15 cellular contexts compared by ENCODE assay signal in genomic region chr16:53480394-53480793, GRCh38. TPM values are rescaled to one million over a fixed set of nuclear protein-coding genes. Genes with fewer than 3 reads are reported as not detected.
DNase-seq lines count a peak whose midpoint lies in the region; ATAC-seq lines count a peak whose summit lies in the region.
"Had no signal": no experiment of that assay in that cellular context is flagged by ENCODE, and none has a peak within 500 bp of the region (broad histone marks: within the 10 kb centered on the region; RNA-seq: fewer than 3 reads in every experiment).

No MANE protein-coding gene starts in this region.

- H3K4me3 ChIP-seq in CD8-positive, alpha-beta memory T cell (ENCODE audit: low read length), result no peak overlapping the region
- H3K4me3 ChIP-seq: PC-9, SJCRH30 had no signal

- CTCF ChIA-PET in activated naive CD4-positive, alpha-beta T cell treated with anti-CD3 and anti-CD28 coated beads, Interleukin-2, amount 10 ng/mL, durations not matched to agents 7 days and 5 days (lab: Charles Lee), result no interaction called here
- CTCF ChIA-PET in CD8-positive, alpha-beta memory T cell (lab: Charles Lee), result interaction anchor here (1.7 kb wide), 2 partner anchors 10 to 45 kb away, joined by 3 to 5 read pairs; partner anchors contain the start of gene RBL2

- no peak for ATAC-seq in central memory CD8-positive, alpha-beta T cell (replicated peaks; ENCODE audit: extremely low read depth, poor library complexity, severe bottlenecking)
- no peak for ATAC-seq in stimulated activated naive B cell treated with anti-CD40 and anti-IgM and Interleukin-4, amounts not matched to agents 10 μg/mL and 1 μg/mL and 100 μg/mL, for 72 hours (replicated peaks)

- H3K9me3 ChIP-seq in CD8-positive, alpha-beta memory T cell (ENCODE audit: low read length), result no peaks in the 10 kb centered on the region
- H3K9me3 ChIP-seq: SJCRH30 had no signal

- POLR2A ChIA-PET in CD8-positive, alpha-beta memory T cell (lab: Charles Lee), result no interaction called here

- peaks cover 23% of the 10 kb centered on the region for H3K4me1 ChIP-seq in CD8-positive, alpha-beta memory T cell (ENCODE audit: insufficient read depth, low read length)
- H3K4me1 ChIP-seq: SJCRH30 had no signal

- peaks cover 13% of the 10 kb centered on the region for H3K9me3 Mint-ChIP-seq in activated naive CD4-positive, alpha-beta T cell treated with anti-CD3 and anti-CD28 coated beads, Interleukin-2, amount 10 ng/mL, durations not matched to agents 7 days and 5 days
- H3K9me3 Mint-ChIP-seq in CD8-positive, alpha-beta memory T cell, result peaks cover 10 to 16% (median 13%) of the 10 kb centered on the region in 5 donors
- H3K9me3 Mint-ChIP-seq in central memory CD8-positive, alpha-beta T cell, result peaks cover 12% of the 10 kb centered on the region
- peaks cover 0 to 4% of the 10 kb centered on the region in 2 donors for H3K9me3 Mint-ChIP-seq in stimulated activated naive B cell treated with anti-CD40 and anti-IgM and Interleukin-4, amounts not matched to agents 10 μg/mL and 1 μg/mL and 100 μg/mL, for 72 hours

- H3K27me3 Mint-ChIP-seq in activated naive CD4-positive, alpha-beta T cell treated with anti-CD3 and anti-CD28 coated beads, Interleukin-2, amount 10 ng/mL, durations not matched to agents 7 days and 5 days, result no peaks in the 10 kb centered on the region
- no peaks in the 10 kb centered on the region for H3K27me3 Mint-ChIP-seq in CD8-positive, alpha-beta memory T cell
- H3K27me3 Mint-ChIP-seq in central memory CD8-positive, alpha-beta T cell, result no peaks in the 10 kb centered on the region
- no peaks in the 10 kb centered on the region for H3K27me3 Mint-ChIP-seq in stimulated activated naive B cell treated with anti-CD40 and anti-IgM and Interleukin-4, amounts not matched to agents 10 μg/mL and 1 μg/mL and 100 μg/mL, for 72 hours

- H3K4me3 Mint-ChIP-seq in activated naive CD4-positive, alpha-beta T cell treated with anti-CD3 and anti-CD28 coated beads, Interleukin-2, amount 10 ng/mL, durations not matched to agents 7 days and 5 days, result no peak overlapping the region
- H3K4me3 Mint-ChIP-seq in CD8-positive, alpha-beta memory T cell, result no peak overlapping the region
- H3K4me3 Mint-ChIP-seq in central memory CD8-positive, alpha-beta T cell, result no peak overlapping the region
- no peak overlapping the region for H3K4me3 Mint-ChIP-seq in stimulated activated naive B cell treated with anti-CD40 and anti-IgM and Interleukin-4, amounts not matched to agents 10 μg/mL and 1 μg/mL and 100 μg/mL, for 72 hours

- no peak overlapping the region for H3K27ac ChIP-seq in CD8-positive, alpha-beta memory T cell (ENCODE audit: low read depth, low read length)
- H3K27ac ChIP-seq: C4-2B, PC-9, SJCRH30 had no signal

- peaks cover 93% of the 10 kb centered on the region for H3K36me3 Mint-ChIP-seq in activated naive CD4-positive, alpha-beta T cell treated with anti-CD3 and anti-CD28 coated beads, Interleukin-2, amount 10 ng/mL, durations not matched to agents 7 days and 5 days
- peaks cover 46 to 96% (median 65%) of the 10 kb centered on the region in 3 donors for H3K36me3 Mint-ChIP-seq in CD8-positive, alpha-beta memory T cell
- H3K36me3 Mint-ChIP-seq in central memory CD8-positive, alpha-beta T cell (ENCODE audit: insufficient read depth), result peaks cover 84% of the 10 kb centered on the region
- peaks cover 57 to 77% of the 10 kb centered on the region in 2 donors for H3K36me3 Mint-ChIP-seq in stimulated activated naive B cell treated with anti-CD40 and anti-IgM and Interleukin-4, amounts not matched to agents 10 μg/mL and 1 μg/mL and 100 μg/mL, for 72 hours

- H3K4me1 Mint-ChIP-seq in activated naive CD4-positive, alpha-beta T cell treated with anti-CD3 and anti-CD28 coated beads, Interleukin-2, amount 10 ng/mL, durations not matched to agents 7 days and 5 days, result peaks cover 28% of the 10 kb centered on the region
- H3K4me1 Mint-ChIP-seq in CD8-positive, alpha-beta memory T cell, result peaks cover 34 to 72% (median 55%) of the 10 kb centered on the region in 3 donors
- H3K4me1 Mint-ChIP-seq in central memory CD8-positive, alpha-beta T cell, result peaks cover 31% of the 10 kb centered on the region
- H3K4me1 Mint-ChIP-seq in stimulated activated naive B cell treated with anti-CD40 and anti-IgM and Interleukin-4, amounts not matched to agents 10 μg/mL and 1 μg/mL and 100 μg/mL, for 72 hours, result no peaks in the 10 kb centered on the region

- no peak for DNase-seq in activated naive CD4-positive, alpha-beta T cell treated with anti-CD3 and anti-CD28 coated beads, Interleukin-2, amount 10 ng/mL, durations not matched to agents 7 days and 5 days
- DNase-seq in activated naive CD4-positive, alpha-beta T cell treated with anti-CD3 and anti-CD28 coated beads, Interleukin-2, amount 50 U/mL, for 16 hours, result no peak
- DNase-seq in CD8-positive, alpha-beta memory T cell, result no peak
- no peak for DNase-seq in central memory CD8-positive, alpha-beta T cell (ENCODE audit: low spot score in 2 of 2)
- no peak for DNase-seq in stimulated activated naive B cell treated with anti-CD40 and anti-IgM and Interleukin-4, amounts not matched to agents 10 μg/mL and 1 μg/mL and 100 μg/mL, for 72 hours
- no peak for DNase-seq in DMS153 treated with DMSO at 0.1 percent for 48 hours (lab: John Stamatoyannopoulos, UW; ENCODE audit: unreplicated experiment)
- no peak for DNase-seq in GM19238 (ENCODE audit: insufficient read length, low spot score)
- DNase-seq: DMS79 treated with DMSO at 0.1 percent for 48 hours, NCI-H1048, NCI-H1436 treated with DMSO at 0.1 percent for 48 hours, NCI-H2029 treated with DMSO at 0.1 percent for 48 hours, NCI-H774, PC-9, SJCRH30 had no signal

- peaks cover 70% of the 10 kb centered on the region for H3K36me3 ChIP-seq in CD8-positive, alpha-beta memory T cell (ENCODE audit: insufficient read depth, low read length)

- H3K27me3 ChIP-seq in CD8-positive, alpha-beta memory T cell (ENCODE audit: insufficient read depth, low read length, poor library complexity, severe bottlenecking), result no peaks in the 10 kb centered on the region
- H3K27me3 ChIP-seq: SJCRH30 had no signal

- peak overlapping the region; percentile 42 for H3K27ac Mint-ChIP-seq in activated naive CD4-positive, alpha-beta T cell treated with anti-CD3 and anti-CD28 coated beads, Interleukin-2, amount 10 ng/mL, durations not matched to agents 7 days and 5 days
- H3K27ac Mint-ChIP-seq in CD8-positive, alpha-beta memory T cell, result peak overlapping the region in 7 of 8 donors; percentile 20 to 81 (median 52)
- peak overlapping the region; percentile 69 for H3K27ac Mint-ChIP-seq in central memory CD8-positive, alpha-beta T cell (ENCODE audit: low read depth)
- peak overlapping the region; percentile 9 for H3K27ac Mint-ChIP-seq in stimulated activated naive B cell treated with anti-CD40 and anti-IgM and Interleukin-4, amounts not matched to agents 10 μg/mL and 1 μg/mL and 100 μg/mL, for 72 hours

RNA-seq across cellular contexts. Expression of gene AKTIP, which starts 22.6 kb away (rescaled TPM):
- total RNA-seq in CD8-positive, alpha-beta memory T cell, result 10 to 100 TPM; 30.0 to 31.5 TPM
- polyA plus RNA-seq in CD8-positive, alpha-beta memory T cell, result 55.6 TPM

RNA-seq across cellular contexts. Expression of gene RBL2, which starts 46.1 kb away (rescaled TPM):
- 10 to 100 TPM; 82.9 to 86.4 TPM for total RNA-seq in CD8-positive, alpha-beta memory T cell
- 247 TPM for polyA plus RNA-seq in CD8-positive, alpha-beta memory T cell

Comparison
In these comparisons a context has a peak if more than half of its experiments do, and no peak if none do; other contexts are left out.
1. H3K27ac Mint-ChIP-seq: peak in every context shown above with its lines; median percentile 69 in central memory CD8-positive, alpha-beta T cell; 52 in CD8-positive, alpha-beta memory T cell; 42 in activated naive CD4-positive, alpha-beta T cell treated with anti-CD3 and anti-CD28 coated beads, Interleukin-2, amount 10 ng/mL, durations not matched to agents 7 days and 5 days; 9 in stimulated activated naive B cell treated with anti-CD40 and anti-IgM and Interleukin-4, amounts not matched to agents 10 μg/mL and 1 μg/mL and 100 μg/mL, for 72 hours.